11 cellular contexts compared by ENCODE assay signal in the genomic region with DNA sequence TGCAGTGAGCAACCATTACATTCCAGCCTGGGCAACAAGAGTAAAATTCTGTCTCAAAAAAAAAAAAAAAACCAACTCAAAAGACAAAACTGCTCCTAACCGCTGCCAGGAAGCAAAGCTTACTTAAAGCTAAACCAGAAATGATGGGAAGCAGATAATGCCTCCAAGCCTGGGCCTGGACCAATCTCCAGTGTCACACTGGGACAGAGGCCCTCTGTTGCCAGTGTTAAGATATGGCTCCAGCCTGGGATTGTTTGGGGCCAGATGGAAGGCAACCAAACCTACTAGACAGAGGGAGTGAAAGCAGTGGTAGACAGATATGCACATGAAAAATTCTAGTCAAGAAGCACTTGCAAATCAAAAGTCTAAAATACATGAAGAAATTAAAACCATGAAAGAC. TPM values are rescaled to one million over a fixed set of nuclear protein-coding genes. Genes with fewer than 3 reads are reported as not detected.
A peak's percentile ranks its signal among the peaks of the same experiment; 100 is the strongest.
DNase-seq lines count a peak whose midpoint lies in the region; ATAC-seq and TF ChIP-seq lines count a peak whose summit lies in the region.
"Had no signal": no experiment of that assay in that cellular context is flagged by ENCODE, and none has a peak within 500 bp of the region (broad histone marks: within the 10 kb centered on the region; RNA-seq: fewer than 3 reads in every experiment).

No MANE protein-coding gene starts in this region.

- no peaks in the 10 kb centered on the region for H3K27me3 ChIP-seq in CD4-positive, alpha-beta T cell (ENCODE audit: control insufficient read depth, insufficient read depth, low read length)
- H3K27me3 ChIP-seq in A673 (replicated peaks; ENCODE audit: insufficient read depth, low read depth, low read length, poor library complexity) (no peaks in the 10 kb centered on the region), right lobe of liver (no peaks in the 10 kb centered on the region)

- peak overlapping the region; percentile 78 for H3K27ac Mint-ChIP-seq in CD4-positive, alpha-beta T cell
- H3K27ac Mint-ChIP-seq: mesothelial cell of epicardium had no signal

- H3K27me3 Mint-ChIP-seq in CD4-positive, alpha-beta T cell, result no peaks in the 10 kb centered on the region

- H3K27ac ChIP-seq in CD4-positive, alpha-beta T cell (ENCODE audit: low read depth, low read length), result peak overlapping the region; percentile 47
- no peak overlapping the region for H3K27ac ChIP-seq in A673 (ENCODE audit: low read depth, low read length, poor library complexity, severe bottlenecking)
- H3K27ac ChIP-seq in right lobe of liver, result no peak overlapping the region
- H3K27ac ChIP-seq: PC-9 had no signal

- H3K9me3 ChIP-seq in CD4-positive, alpha-beta T cell (ENCODE audit: control insufficient read depth, low read length), result no peaks in the 10 kb centered on the region
- H3K9me3 ChIP-seq in A673 (ENCODE audit: low read depth, low read length, poor library complexity, severe bottlenecking), result no peaks in the 10 kb centered on the region
- H3K9me3 ChIP-seq in right lobe of liver, result no peaks in the 10 kb centered on the region

- intact Hi-C loops in CD4-positive, alpha-beta T cell (cut with DNase I, micrococcal nuclease), result loop anchor here in 1 of 2 experiments (5.0 kb wide), 2 partner anchors 33 to 87 kb away; no protein-coding TSS in a partner anchor
- intact Hi-C loops in A673 (cut with micrococcal nuclease; ENCODE audit: unreplicated experiment) (loop anchor here (10.0 kb wide), 1 partner anchor 240 kb away; no protein-coding TSS in a partner anchor), right lobe of liver (cut with DNase I) (no loop called here)

- no peak for TF ChIP-seq POLR2A in right lobe of liver (IDR thresholded peaks at IDR 0.05)

- H3K9me3 Mint-ChIP-seq in CD4-positive, alpha-beta T cell, result no peaks in the 10 kb centered on the region
- H3K9me3 Mint-ChIP-seq: mesothelial cell of epicardium had no signal

- H3K4me1 ChIP-seq in A673 (ENCODE audit: insufficient read depth, low read length, poor library complexity, severe bottlenecking) (peaks cover 14% of the 10 kb centered on the region), right lobe of liver (peaks cover 0 to 18% (median 0%) of the 10 kb centered on the region in 4 donors)

- peaks cover 13% of the 10 kb centered on the region for H3K36me3 Mint-ChIP-seq in CD4-positive, alpha-beta T cell (ENCODE audit: low read depth)
- H3K36me3 Mint-ChIP-seq: mesothelial cell of epicardium had no signal

- 60% methylated on average over 1 of the region's 1 CpG for WGBS in right lobe of liver (ENCODE audit: insufficient coverage, low coverage, low lambda C conversion rate, missing lambda C conversion rate)

- peak overlapping the region; percentile 68 for H3K4me3 Mint-ChIP-seq in CD4-positive, alpha-beta T cell
- H3K4me3 Mint-ChIP-seq: mesothelial cell of epicardium had no signal

- BruUV-seq in A673 (replicated peaks; lab: Mats Ljungman, UMichigan), result no TSS peak

- H3K4me1 Mint-ChIP-seq in CD4-positive, alpha-beta T cell (ENCODE audit: low read depth), result peaks cover 48% of the 10 kb centered on the region

- CTCF ChIA-PET in CD4-positive, alpha-beta T cell (lab: Charles Lee), result interaction anchor here (0.9 kb wide), 1 partner anchor 299 kb away, joined by 3 read pairs; no protein-coding TSS in a partner anchor
- CTCF ChIA-PET in A673 (lab: Charles Lee), result no interaction called here

- no peak for DNase-seq in CD4-positive, alpha-beta T cell
- DNase-seq in HuH-7 (ENCODE audit: low spot score) (peak; percentile 24), cerebellar cortex (ENCODE audit: low spot score) (peak; percentile 9), midbrain (lab: John Stamatoyannopoulos, UW) (peak; percentile 53), A673 (ENCODE audit: low spot score) (no peak), right lobe of liver (no peak)
- DNase-seq: Calu3, PC-9, T-helper 9 cell had no signal

- no peak for TF ChIP-seq CTCF in CD4-positive, alpha-beta T cell (IDR thresholded peaks at IDR 0.05)
- TF ChIP-seq CTCF in A673 (conservative IDR thresholded peaks at IDR 0.05; ENCODE audit: low read depth, low read length) (no peak), right lobe of liver (IDR thresholded peaks at IDR 0.05) (no peak)

- no peak for ATAC-seq in CD4-positive, alpha-beta T cell (ENCODE audit: poor library complexity)
- ATAC-seq in GM19395 (IDR thresholded peaks at IDR 0.05; ENCODE audit: unreplicated experiment) (no peak), right lobe of liver (no peak)

- no peak overlapping the region for H3K4me3 ChIP-seq in A673 (ENCODE audit: low read depth, low read length, poor library complexity, severe bottlenecking)
- H3K4me3 ChIP-seq in right lobe of liver, result no peak overlapping the region
- H3K4me3 ChIP-seq: PC-9 had no signal

- POLR2A ChIA-PET in CD4-positive, alpha-beta T cell (lab: Charles Lee), result interaction anchor here (0.6 to 2.4 kb wide), 8 partner anchors 8 to 274 kb away, joined by 3 to 18 read pairs (median 4); a partner anchor contains a TSS
- POLR2A ChIA-PET in A673 (lab: Charles Lee; ENCODE audit: low non-redundant PET), result no interaction called here

- H3K36me3 ChIP-seq in A673 (ENCODE audit: insufficient read depth, low read length, poor library complexity, severe bottlenecking) (no peaks in the 10 kb centered on the region), right lobe of liver (no peaks in the 10 kb centered on the region)

RNA-seq across cellular contexts. Expression of a gene that starts 36.9 kb away (rescaled TPM):
- 10 to 100 TPM; 14.1 to 15.7 TPM for total RNA-seq in CD4-positive, alpha-beta T cell
- total RNA-seq in A673 (2021), result 48.5 and 53.6 TPM in 2 replicates
- total RNA-seq in right lobe of liver, result 10 to 100 TPM; 13.3 to 26.5 (median 16.2) TPM

RNA-seq across cellular contexts. Expression of a gene that starts 37.0 kb away (rescaled TPM):
- 10 to 100 TPM; 12.2 to 13.8 TPM for total RNA-seq in CD4-positive, alpha-beta T cell
- total RNA-seq in A673 (2021) (17.3 and 22.6 TPM in 2 replicates), right lobe of liver (1 to 10 TPM; 6.0 to 9.3 (median 6.6) TPM)

RNA-seq across cellular contexts. Expression of a gene that starts 55.1 kb away (rescaled TPM):
- 1 to 10 TPM in 1 of 2 experiments, under 1 TPM in 1; 0.92 to 1.2 TPM for total RNA-seq in CD4-positive, alpha-beta T cell
- total RNA-seq in A673 (2021), result 4.1 and 6.9 TPM in 2 replicates
- total RNA-seq in right lobe of liver, result 1 to 10 TPM in 2 of 6 experiments, under 1 TPM in 1, not detected in 3; 0.68 to 2.7 (median 1.2) TPM

Comparison
In these comparisons a context has a peak if more than half of its experiments do, and no peak if none do; other contexts are left out.
1. DNase-seq: peak in HuH-7 (single experiment), cerebellar cortex (single experiment) and midbrain (single experiment); none in CD4-positive, alpha-beta T cell (0 of 10), A673 (single experiment) and right lobe of liver (0 of 3).